Comparison of ENCODE assay signal across 8 cellular contexts in the genomic region with DNA sequence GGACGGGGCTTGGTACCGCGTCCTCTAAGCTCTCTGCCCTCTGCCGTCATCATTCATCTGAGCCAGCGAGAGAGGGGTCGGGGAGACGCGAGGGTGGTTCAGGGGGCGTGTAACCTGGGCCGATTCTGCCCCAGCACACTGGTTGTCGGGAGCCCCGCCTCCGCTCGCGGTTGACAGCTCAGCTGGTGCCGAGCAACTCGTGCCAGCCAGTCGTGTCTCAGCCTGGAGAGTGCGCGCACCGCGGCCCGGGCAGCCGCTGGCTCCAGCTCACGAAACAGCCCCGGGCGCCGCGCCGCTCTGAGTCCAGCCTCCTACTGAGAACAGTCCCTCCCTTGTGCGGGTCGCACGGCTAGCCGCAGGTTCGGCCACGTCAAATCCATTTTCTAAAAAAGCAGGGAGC. TPM values are rescaled to one million over a fixed set of nuclear protein-coding genes. Genes with fewer than 3 reads are reported as not detected.
A peak's percentile ranks its signal among the peaks of the same experiment; 100 is the strongest.
DNase-seq lines count a peak whose midpoint lies in the region; ATAC-seq, FAIRE-seq and TF ChIP-seq lines count a peak whose summit lies in the region.
"Not testable (repeated sequence)": the region's sequence is repeated elsewhere in the genome, so short reads cannot be mapped to it uniquely, and the experiment has no call there.

A gene (plus strand): TSS at position 209 of the 400 bp plus-strand sequence. CDS start 347 bp downstream, outside the sequence.

- H3K4me3 Mint-ChIP-seq in activated B cell treated with CpG ODN at 0.5 μM for 24 hours = peak within 1 kb of the TSS; percentile 53
- peak within 1 kb of the TSS; percentile 66 for H3K4me3 Mint-ChIP-seq in dendritic cell treated with granulocyte-macrophage colony-stimulating factor and Interleukin-4, amounts not matched to agents 40 ng/mL and 50 ng/mL, for 4 days

- POLR2A ChIA-PET in activated B cell treated with CpG ODN at 0.5 μM for 24 hours (lab: Charles Lee) = not testable (repeated sequence)

- ATAC-seq in HG02981 (IDR thresholded peaks at IDR 0.05; ENCODE audit: unreplicated experiment) = peak; percentile 59
- ATAC-seq in activated B cell treated with CpG ODN at 0.5 μM for 24 hours (ENCODE audit: low read depth) = peak; percentile 96

- H3K36me3 ChIP-seq in keratinocyte (ENCODE audit: control insufficient read depth in 2 of 2, extremely low read depth in 1 of 2, insufficient read depth in 2 of 2, low read length in 2 of 2) = not testable (repeated sequence)

- not testable (repeated sequence) for DNase-seq in A172 (ENCODE audit: low spot score); keratinocyte (ENCODE audit: low read depth, low spot score)
- peak; percentile 18 for DNase-seq in activated B cell treated with CpG ODN at 0.5 μM for 24 hours
- peak; percentile 3 to 23 for DNase-seq in activated T-helper 1 cell treated with anti-CD3 and anti-CD28 coated beads, Interleukin-2, amount 50 U/mL, for 16 hours (ENCODE audit: low read depth in 1 of 2, low spot score in 1 of 2)
- peak; percentile 84 for DNase-seq in posterior vena cava (ENCODE audit: low spot score)
- DNase-seq in stimulated activated CD8-positive, alpha-beta memory T cell treated with anti-CD3 and anti-CD28 coated beads, Interleukin-2, amount 100 ng/mL, for 48 hours (ENCODE audit: low read depth in 2 of 2) = peak; percentile 16 to 22

- not testable (repeated sequence) for H3K4me3 ChIP-seq in keratinocyte (ENCODE audit: control insufficient read depth in 2 of 3, extremely low read depth in 1 of 3, insufficient read depth in 2 of 3, low read depth in 1 of 3, low read length in 3 of 3)

- CTCF ChIA-PET in activated B cell treated with CpG ODN at 0.5 μM for 24 hours (lab: Charles Lee) = not testable (repeated sequence)

- not testable (repeated sequence) for H3K36me3 Mint-ChIP-seq in activated B cell treated with CpG ODN at 0.5 μM for 24 hours (ENCODE audit: low read depth); dendritic cell treated with granulocyte-macrophage colony-stimulating factor and Interleukin-4, amounts not matched to agents 40 ng/mL and 50 ng/mL, for 4 days (ENCODE audit: low read depth)

- H3K9ac ChIP-seq in keratinocyte (ENCODE audit: control insufficient read depth, extremely low read depth, insufficient read depth, low read length) = not testable (repeated sequence)

- H3K27me3 Mint-ChIP-seq in activated B cell treated with CpG ODN at 0.5 μM for 24 hours; dendritic cell treated with granulocyte-macrophage colony-stimulating factor and Interleukin-4, amounts not matched to agents 40 ng/mL and 50 ng/mL, for 4 days: not testable (repeated sequence)

- not testable (repeated sequence) for H3K4me1 ChIP-seq in keratinocyte (ENCODE audit: control insufficient read depth, extremely low read depth, insufficient read depth, low read length)

- H3K4me2 ChIP-seq in keratinocyte (ENCODE audit: control insufficient read depth, extremely low read depth, insufficient read depth, low read depth, low read length) = not testable (repeated sequence)

- not testable (repeated sequence) for H3K27ac Mint-ChIP-seq in activated B cell treated with CpG ODN at 0.5 μM for 24 hours; dendritic cell treated with granulocyte-macrophage colony-stimulating factor and Interleukin-4, amounts not matched to agents 40 ng/mL and 50 ng/mL, for 4 days

- H3K9me3 Mint-ChIP-seq in activated B cell treated with CpG ODN at 0.5 μM for 24 hours; dendritic cell treated with granulocyte-macrophage colony-stimulating factor and Interleukin-4, amounts not matched to agents 40 ng/mL and 50 ng/mL, for 4 days: not testable (repeated sequence)

- not testable (repeated sequence) for H3K4me1 Mint-ChIP-seq in activated B cell treated with CpG ODN at 0.5 μM for 24 hours; dendritic cell treated with granulocyte-macrophage colony-stimulating factor and Interleukin-4, amounts not matched to agents 40 ng/mL and 50 ng/mL, for 4 days (ENCODE audit: low read depth)

- not testable (repeated sequence) for FAIRE-seq in keratinocyte (lab: Jason Lieb, UNC)

- intact Hi-C loops in activated B cell treated with CpG ODN at 0.5 μM for 24 hours (cut with micrococcal nuclease); dendritic cell treated with granulocyte-macrophage colony-stimulating factor and Interleukin-4, amounts not matched to agents 40 ng/mL and 50 ng/mL, for 4 days (cut with micrococcal nuclease); posterior vena cava (cut with DNase I): not testable (repeated sequence)

- H2AFZ ChIP-seq in keratinocyte (ENCODE audit: control insufficient read depth, low read length) = not testable (repeated sequence)

- dilution Hi-C loops in keratinocyte (cut with MboI; ENCODE audit: extremely low pct_ligation_motif_present, low sequenced_read_pairs) = not testable (repeated sequence)

- not testable (repeated sequence) for H3K27me3 ChIP-seq in keratinocyte (ENCODE audit: control insufficient read depth, extremely low read depth, insufficient read depth, low read length)

- H4K20me1 ChIP-seq in keratinocyte (ENCODE audit: control insufficient read depth, extremely low read depth, insufficient read depth, low read length) = not testable (repeated sequence)

- not testable (repeated sequence) for H3K79me2 ChIP-seq in keratinocyte (ENCODE audit: control insufficient read depth, insufficient read depth, low read length)

- not testable (repeated sequence) for H3K27ac ChIP-seq in keratinocyte (ENCODE audit: control insufficient read depth, insufficient read depth, low read length)

- TF ChIP-seq CTCF in activated B cell treated with CpG ODN at 0.5 μM for 24 hours (IDR thresholded peaks at IDR 0.05); keratinocyte (optimal IDR thresholded peaks at IDR 0.05 in 1 of 3, IDR thresholded peaks at IDR 0.05 in 1 of 3, conservative IDR thresholded peaks at IDR 0.05 in 1 of 3; ENCODE audit: extremely low read depth in 1 of 3, insufficient read depth in 2 of 3, low read length in 3 of 3): not testable (repeated sequence)

- not testable (repeated sequence) for H3K9me3 ChIP-seq in keratinocyte (ENCODE audit: control insufficient read depth, low read depth, low read length)

- not testable (repeated sequence) for H3K9me1 ChIP-seq in keratinocyte (ENCODE audit: control insufficient read depth, extremely low read depth, insufficient read depth, low read length)

RNA-seq across cellular contexts. Expression of the gene that starts here (rescaled TPM):
- total RNA-seq in A172 (2014; rRNA removed; shearing (Covaris generic)) = 39.1 and 47.4 TPM in 2 replicates
- total RNA-seq in activated B cell treated with CpG ODN at 0.5 μM for 24 hours (25.6 and 33.2 TPM in 2 replicates), posterior vena cava (100 to 1,000 TPM; 109 to 159 TPM)
- 31.3 to 35.1 TPM (median 31.5 TPM) in 3 replicates for polyA plus RNA-seq in keratinocyte
- polyA plus RNA-seq in keratinocyte (2011; ENCODE audit: low read depth) = 62.8 TPM
- polyA plus RNA-seq in keratinocyte (2011; cell fraction: cytosol; rRNA removed) = 17.9 and 24.0 TPM in 2 replicates
- 56.7 and 58.2 TPM in 2 replicates for polyA plus RNA-seq in keratinocyte (2011; cell fraction: nucleus; rRNA removed)
- 29.4 and 32.5 TPM in 2 replicates for polyA plus RNA-seq in keratinocyte (2012; ENCODE audit: low replicate concordance)
- polyA minus RNA-seq in keratinocyte = 19.2 to 65.8 TPM (median 55.8 TPM) in 3 replicates
- 24.4 TPM for polyA minus RNA-seq in keratinocyte (2011; cell fraction: cytosol; rRNA and poly(A)+ RNA removed)
- 44.5 and 104 TPM in 2 replicates for polyA minus RNA-seq in keratinocyte (2011; cell fraction: nucleus; rRNA and poly(A)+ RNA removed)
